ENCODE assay signal across 13 cellular contexts in genomic region chr1:32182060-32182459, GRCh38. TPM values are rescaled to one million over a fixed set of nuclear protein-coding genes. Genes with fewer than 3 reads are reported as not detected.
DNase-seq lines count a peak whose midpoint lies in the region; ATAC-seq, FAIRE-seq and TF ChIP-seq lines count a peak whose summit lies in the region.
"Had no signal": no experiment of that assay in that cellular context is flagged by ENCODE, and none has a peak within 500 bp of the region (broad histone marks: within the 10 kb centered on the region; RNA-seq: fewer than 3 reads in every experiment).

No MANE protein-coding gene starts in this region.

- peak overlapping the region; percentile 86 to 100 (median 95) for H3K4me2 ChIP-seq in BLaER1 treated with 17β-estradiol and CSF1 and Interleukin-3, amounts not matched to agents 10 nM and 100 nM
- H3K4me2 ChIP-seq in astrocyte (ENCODE audit: low read length) = peak overlapping the region; percentile 91

- H4K20me1 ChIP-seq in BLaER1 treated with 17β-estradiol and CSF1 and Interleukin-3, amounts not matched to agents 10 nM and 100 nM = peaks cover 48 to 72% (median 67%) of the 10 kb centered on the region in 11 experiments; a peak in 21 of 22 replicates
- H4K20me1 ChIP-seq in astrocyte (ENCODE audit: insufficient read depth, low read length) = peaks cover 54% of the 10 kb centered on the region

- peaks cover 47 to 74% (median 65%) of the 10 kb centered on the region in 10 experiments for H3K4me1 ChIP-seq in BLaER1 treated with 17β-estradiol and CSF1 and Interleukin-3, amounts not matched to agents 10 nM and 100 nM
- H3K4me1 ChIP-seq in astrocyte (ENCODE audit: insufficient read depth, low read length) (peaks cover 19% of the 10 kb centered on the region), muscle layer of duodenum (ENCODE audit: control insufficient read depth in 1 of 2, insufficient read depth in 2 of 2, low read length in 2 of 2) (peaks cover 20 to 37% of the 10 kb centered on the region in 2 donors)

- H3K27me3 Mint-ChIP-seq in astrocyte (ENCODE audit: low read depth, unreplicated experiment) = no peaks in the 10 kb centered on the region
- H3K27me3 Mint-ChIP-seq: memory B cell had no signal

- no peaks in the 10 kb centered on the region for H3K9me3 Mint-ChIP-seq in astrocyte (ENCODE audit: unreplicated experiment)
- H3K9me3 Mint-ChIP-seq: memory B cell had no signal

- H3K36me3 Mint-ChIP-seq in astrocyte (ENCODE audit: low read depth, unreplicated experiment) = peaks cover 30% of the 10 kb centered on the region

- no peak for FAIRE-seq in astrocyte (lab: Jason Lieb, UNC)

- H2AFZ ChIP-seq in astrocyte (ENCODE audit: low read depth, low read length) = no peak overlapping the region

- ATAC-seq in GM18519 (IDR thresholded peaks at IDR 0.05; ENCODE audit: low FRiP score, unreplicated experiment) (no peak), left cardiac atrium (no peak)

- peak overlapping the region in 9 of 10 experiments; percentile 69 to 93 (median 79); a peak in 15 of 20 replicates for H3K4me3 ChIP-seq in BLaER1 treated with 17β-estradiol and CSF1 and Interleukin-3, amounts not matched to agents 10 nM and 100 nM
- H3K4me3 ChIP-seq in HFF-Myc (replicated peaks; ENCODE audit: low read depth, low read length) (peak overlapping the region; percentile 86), astrocyte (ENCODE audit: insufficient read depth, low read depth, low read length) (peak overlapping the region; percentile 69), muscle layer of duodenum (ENCODE audit: low read depth in 1 of 2, low read length in 2 of 2) (peak overlapping the region in 1 of 2 donors; percentile 79)

- H3K9me3 ChIP-seq in BLaER1 treated with 17β-estradiol and CSF1 and Interleukin-3, amounts not matched to agents 10 nM and 100 nM (replicated peaks in 1 of 11) = no peaks in the 10 kb centered on the region
- no peaks in the 10 kb centered on the region for H3K9me3 ChIP-seq in astrocyte (ENCODE audit: insufficient read depth, low read depth, low read length)
- H3K9me3 ChIP-seq in muscle layer of duodenum (ENCODE audit: control insufficient read depth in 1 of 2, low read length in 2 of 2) = no peaks in the 10 kb centered on the region
- H3K9me3 ChIP-seq: esophagus squamous epithelium had no signal

- peaks cover 64% of the 10 kb centered on the region for H3K79me2 ChIP-seq in astrocyte (ENCODE audit: insufficient read depth, low read length)

- H3K27me3 ChIP-seq in BLaER1 treated with 17β-estradiol and CSF1 and Interleukin-3, amounts not matched to agents 10 nM and 100 nM = no peaks in the 10 kb centered on the region
- H3K27me3 ChIP-seq in astrocyte (ENCODE audit: insufficient read depth, low read length) (no peaks in the 10 kb centered on the region), muscle layer of duodenum (ENCODE audit: low read depth, low read length) (no peaks in the 10 kb centered on the region)
- H3K27me3 ChIP-seq: esophagus squamous epithelium had no signal

- intact Hi-C loops in left cardiac atrium (cut with DNase I) = no loop called here

- H3K4me1 Mint-ChIP-seq in astrocyte (ENCODE audit: low read depth, unreplicated experiment) = peaks cover 33% of the 10 kb centered on the region

- peak overlapping the region in 9 of 11 experiments; percentile 87 to 92 (median 90); a peak in 16 of 22 replicates for H3K9ac ChIP-seq in BLaER1 treated with 17β-estradiol and CSF1 and Interleukin-3, amounts not matched to agents 10 nM and 100 nM
- H3K9ac ChIP-seq in astrocyte (ENCODE audit: low read length) = no peak overlapping the region

- peak overlapping the region; percentile 72 for H3K27ac Mint-ChIP-seq in astrocyte (ENCODE audit: unreplicated experiment)

- DNase-seq in HFF-Myc (ENCODE audit: extremely low read depth, low read depth) (no peak), astrocyte (ENCODE audit: low read depth) (peak; percentile 15), GOT3 (lab: John Stamatoyannopoulos, UW) (no peak), left cardiac atrium (no peak), NCI-H2227 (lab: John Stamatoyannopoulos, UW; ENCODE audit: unreplicated experiment) (no peak)
- DNase-seq: esophagus squamous epithelium; NCI-H146; stimulated activated CD4-positive, alpha-beta T cell treated with anti-CD3 and anti-CD28 coated beads, Interleukin-12 subunit alpha, Interleukin-12 subunit beta, amount 100 ng/mL, for 4 hours had no signal

- H3K36me3 ChIP-seq in BLaER1 treated with 17β-estradiol and CSF1 and Interleukin-3, amounts not matched to agents 10 nM and 100 nM = peaks cover 52 to 67% (median 62%) of the 10 kb centered on the region in 11 experiments
- H3K36me3 ChIP-seq in astrocyte (ENCODE audit: insufficient read depth, low read length) = peaks cover 21% of the 10 kb centered on the region
- H3K36me3 ChIP-seq in muscle layer of duodenum (ENCODE audit: control insufficient read depth in 1 of 2, insufficient read depth in 2 of 2, low read length in 2 of 2) = peaks cover 23 to 24% of the 10 kb centered on the region in 2 donors

- H3K4me3 Mint-ChIP-seq in astrocyte (ENCODE audit: unreplicated experiment) = peak overlapping the region; percentile 90

- TF ChIP-seq CTCF in HFF-Myc (IDR thresholded peaks at IDR 0.05; ENCODE audit: low read depth, low read length, missing control alignments) (no peak), astrocyte (IDR thresholded peaks at IDR 0.05; ENCODE audit: insufficient read depth, low read depth, low read length) (no peak)

- H3K27ac ChIP-seq in BLaER1 treated with 17β-estradiol and CSF1 and Interleukin-3, amounts not matched to agents 10 nM and 100 nM = 0 out of 22 replicates have a peak overlapping the region, but pooled peaks of 2 of the 11 experiments have one; percentile 8 to 91
- no peak overlapping the region for H3K27ac ChIP-seq in astrocyte (ENCODE audit: low read depth, low read length)
- peak overlapping the region; percentile 93 for H3K27ac ChIP-seq in muscle layer of duodenum (ENCODE audit: low read length)

RNA-seq across cellular contexts. Expression of gene TXLNA, which starts 2.6 kb away (rescaled TPM):
- total RNA-seq in astrocyte = 65.8 and 66.6 TPM in 2 replicates
- total RNA-seq in left cardiac atrium = 10 to 100 TPM; 20.3 to 35.6 TPM

RNA-seq across cellular contexts. Expression of gene CCDC28B, which starts 18.3 kb away (rescaled TPM):
- total RNA-seq in astrocyte (16.0 and 19.2 TPM in 2 replicates), left cardiac atrium (10 to 100 TPM in 1 of 2 donors, 1 to 10 TPM in 1; 7.5 to 13.8 TPM)

RNA-seq across cellular contexts. Expression of gene IQCC, which starts 23.4 kb away (rescaled TPM):
- total RNA-seq in astrocyte = 0.87 and 1.0 TPM in 2 replicates
- under 1 TPM; 0.76 to 0.97 TPM for total RNA-seq in left cardiac atrium

RNA-seq across cellular contexts. Expression of gene DCDC2B, which starts 26.8 kb away (rescaled TPM):
- total RNA-seq in astrocyte (not detected in 2 replicates), left cardiac atrium (not detected)
- total RNA-seq: esophagus squamous epithelium, G401 had no signal

RNA-seq across cellular contexts. Expression of gene TMEM234, which starts 40.1 kb away (rescaled TPM):
- total RNA-seq in astrocyte (16.7 and 17.3 TPM in 2 replicates), left cardiac atrium (1 to 10 TPM; 8.8 to 9.9 TPM)
